ENCODE assay signal across 20 cellular contexts in genomic region chr19:7512400-7512851, GRCh38. TPM values are rescaled to one million over a fixed set of nuclear protein-coding genes. Genes with fewer than 3 reads are reported as not detected.
DNase-seq lines count a peak whose midpoint lies in the region; ATAC-seq and TF ChIP-seq lines count a peak whose summit lies in the region.
"Had no signal": no experiment of that assay in that cellular context is flagged by ENCODE, and none has a peak within 500 bp of the region (broad histone marks: within the 10 kb centered on the region; RNA-seq: fewer than 3 reads in every experiment).

No MANE protein-coding gene starts in this region.

- H3K9me3 ChIP-seq in right cardiac atrium (ENCODE audit: control insufficient read depth, low read length) (no peaks in the 10 kb centered on the region), thymus (ENCODE audit: control insufficient read depth) (no peaks in the 10 kb centered on the region)
- H3K9me3 ChIP-seq: BLaER1, left lung, neutrophil, Peyer's patch had no signal

- intact Hi-C loops in Right ventricle myocardium superior (cut with DNase I) (loop anchor here (10.0 kb wide), 1 partner anchor 118 kb away; no protein-coding TSS in a partner anchor), right cardiac atrium (cut with DNase I) (no loop called here)

- H3K27me3 ChIP-seq in right cardiac atrium (ENCODE audit: control insufficient read depth, insufficient read depth) (no peaks in the 10 kb centered on the region), thymus (ENCODE audit: control insufficient read depth, insufficient read depth) (peaks cover 3% of the 10 kb centered on the region)
- H3K27me3 ChIP-seq: BLaER1, Peyer's patch had no signal

- H3K4me1 ChIP-seq in right cardiac atrium (ENCODE audit: control insufficient read depth, insufficient read depth, low read length) (peaks cover 7% of the 10 kb centered on the region), thymus (ENCODE audit: control insufficient read depth, insufficient read depth, low read length) (peaks cover 7% of the 10 kb centered on the region)

- TF ChIP-seq CTCF in fibroblast of mammary gland (conservative IDR thresholded peaks at IDR 0.05; ENCODE audit: control insufficient read depth, insufficient read depth, low read depth, low read length), result no peak

- no peak overlapping the region for H3K27ac ChIP-seq in right cardiac atrium (ENCODE audit: low read length)
- peak overlapping the region; percentile 13 for H3K27ac ChIP-seq in thymus (ENCODE audit: low read depth)
- H3K27ac ChIP-seq: BLaER1, left lung, neutrophil, Peyer's patch had no signal

- DNase-seq in Right ventricle myocardium superior (peak; percentile 21), right cardiac atrium (no peak), NCI-H82 (lab: John Stamatoyannopoulos, UW) (peak; percentile 100), fibroblast of mammary gland (ENCODE audit: low read depth) (peak; percentile 25), MV-4-11 (lab: John Stamatoyannopoulos, UW) (no peak), RPMI8226 (no peak)
- no peak for DNase-seq in effector CD4-positive, alpha-beta T cell
- DNase-seq: activated CD4-positive, alpha-beta T cell treated with anti-CD3 and anti-CD28 coated beads for 4 hours; activated CD8-positive, alpha-beta memory T cell treated with anti-CD3 and anti-CD28 coated beads, Interleukin-2, amount 10 ng/mL, durations not matched to agents 7 days and 5 days; GF-D8; NCI-H1417 treated with DMSO at 0.1 percent for 48 hours; Peyer's patch; stimulated activated CD4-positive, alpha-beta T cell treated with anti-CD3 and anti-CD28 coated beads, Interleukin-12 subunit alpha, Interleukin-12 subunit beta, amount 100 ng/mL, for 4 hours; substantia nigra had no signal

- H3K36me3 ChIP-seq in thymus (ENCODE audit: control insufficient read depth, insufficient read depth), result no peaks in the 10 kb centered on the region
- H3K36me3 ChIP-seq: BLaER1, left lung, neutrophil, Peyer's patch had no signal

- H3K4me3 ChIP-seq in right cardiac atrium (ENCODE audit: low read length) (no peak overlapping the region), fibroblast of mammary gland (ENCODE audit: control insufficient read depth, low read depth, low read length) (no peak overlapping the region), thymus (ENCODE audit: low read length) (no peak overlapping the region)
- H3K4me3 ChIP-seq: BLaER1, GM12878, left lung, Peyer's patch had no signal

- ATAC-seq in Right ventricle myocardium superior (ENCODE audit: poor library complexity) (no peak), right cardiac atrium (no peak)
- ATAC-seq: activated CD8-positive, alpha-beta memory T cell treated with anti-CD3 and anti-CD28 coated beads, Interleukin-2, amount 10 ng/mL, durations not matched to agents 7 days and 5 days; activated T-helper 17 cell treated with anti-CD3 and anti-CD28 coated beads, Interleukin-2, amount 50 U/mL, for 72 hours; GM12878; left lung had no signal

- 56% methylated on average over 6 of the region's 6 CpGs for WGBS in right cardiac atrium
- 75% methylated on average over 6 of the region's 6 CpGs for WGBS in thymus

RNA-seq across cellular contexts. Expression of gene ZNF358, which starts 3.5 kb away (rescaled TPM):
- total RNA-seq in Right ventricle myocardium superior, result 92.1 TPM
- 100 to 1,000 TPM; 101 to 120 (median 115) TPM for total RNA-seq in right cardiac atrium
- 143 TPM for polyA plus RNA-seq in right cardiac atrium
- polyA plus RNA-seq in thymus, result 23.5 TPM

RNA-seq across cellular contexts. Expression of gene MCOLN1, which starts 10.0 kb away (rescaled TPM):
- 17.5 TPM for total RNA-seq in Right ventricle myocardium superior
- 10 to 100 TPM; 19.5 to 24.4 (median 21.8) TPM for total RNA-seq in right cardiac atrium
- polyA plus RNA-seq in right cardiac atrium, result 20.7 TPM
- polyA plus RNA-seq in thymus, result 41.0 TPM

RNA-seq across cellular contexts. Expression of gene PNPLA6, which starts 23.1 kb away (rescaled TPM):
- total RNA-seq in Right ventricle myocardium superior (50.4 TPM), right cardiac atrium (10 to 100 TPM; 53.4 to 70.9 (median 65.4) TPM)
- polyA plus RNA-seq in right cardiac atrium (33.5 TPM), thymus (75.3 TPM)

RNA-seq across cellular contexts. Expression of gene PEX11G, which starts 23.6 kb away (rescaled TPM):
- total RNA-seq in Right ventricle myocardium superior, result 0.97 TPM
- 1 to 10 TPM; 1.5 to 2.5 (median 2.3) TPM for total RNA-seq in right cardiac atrium
- 3.2 TPM for polyA plus RNA-seq in right cardiac atrium
- polyA plus RNA-seq in thymus, result 4.8 TPM

Comparison
In these comparisons a context has a peak if more than half of its experiments do, and no peak if none do; other contexts are left out.
1. DNase-seq: peak in Right ventricle myocardium superior (single experiment), NCI-H82 (single experiment) and fibroblast of mammary gland (single experiment); none in right cardiac atrium (0 of 3), MV-4-11 (single experiment), RPMI8226 (single experiment) and effector CD4-positive, alpha-beta T cell (single experiment).